Comparison of ENCODE assay signal across 8 cellular contexts in the genomic region with DNA sequence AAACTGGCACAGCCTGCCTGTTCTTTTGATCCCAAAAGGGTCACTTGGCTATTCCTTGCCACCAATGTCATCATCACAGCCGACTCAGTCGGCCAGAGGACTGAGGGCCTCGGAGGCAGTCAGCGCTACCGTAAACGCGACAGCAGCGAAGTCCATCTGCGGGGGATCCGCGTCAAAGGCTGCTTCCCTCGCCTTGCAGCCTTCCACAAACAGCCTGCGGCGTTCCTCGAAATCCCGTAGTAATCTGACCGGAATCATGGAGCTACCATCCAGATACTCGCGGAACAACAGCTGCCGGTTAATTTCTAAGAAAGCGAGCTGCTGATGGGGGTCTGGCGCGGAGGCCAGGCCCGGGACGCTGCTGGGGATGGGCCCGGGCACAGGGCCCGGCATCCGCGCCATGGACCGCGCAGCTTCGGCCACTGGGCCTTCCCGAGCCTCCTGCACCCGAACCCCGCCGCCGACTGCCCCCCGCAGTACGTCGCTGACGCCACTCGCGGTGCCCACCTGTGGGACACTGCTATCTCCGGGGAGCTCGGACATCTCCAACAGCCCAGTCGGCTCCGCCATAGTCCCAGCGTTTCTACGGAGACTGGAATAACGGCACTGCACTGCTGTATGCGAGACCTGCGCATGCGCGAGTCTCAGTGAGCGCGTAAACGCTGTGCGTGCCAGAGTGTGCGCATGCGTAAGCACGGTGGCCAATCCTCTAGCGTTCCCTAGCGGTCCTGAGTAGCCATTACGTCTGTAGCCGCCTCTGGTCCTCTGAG. TPM values are rescaled to one million over a fixed set of nuclear protein-coding genes. Genes with fewer than 3 reads are reported as not detected.
DNase-seq lines count a peak whose midpoint lies in the region; ATAC-seq lines count a peak whose summit lies in the region.

A gene with protein sequence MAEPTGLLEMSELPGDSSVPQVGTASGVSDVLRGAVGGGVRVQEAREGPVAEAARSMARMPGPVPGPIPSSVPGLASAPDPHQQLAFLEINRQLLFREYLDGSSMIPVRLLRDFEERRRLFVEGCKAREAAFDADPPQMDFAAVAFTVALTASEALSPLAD (minus strand): TSS at position 620 of the 770 bp plus-strand sequence. CDS start 50 bp downstream, at position 570.

- ATAC-seq in HG03439 (IDR thresholded peaks at IDR 0.05; ENCODE audit: unreplicated experiment): peak; percentile 92

- H3K9me3 ChIP-seq in BLaER1 treated with 17β-estradiol and CSF1 and Interleukin-3, amounts not matched to agents 10 nM and 100 nM (replicated peaks in 1 of 11): no peaks in the 10 kb centered on the region

- peaks cover 0 to 10% (median 0%) of the 10 kb centered on the region in 11 experiments; a peak in 6 of 22 replicates for H3K36me3 ChIP-seq in BLaER1 treated with 17β-estradiol and CSF1 and Interleukin-3, amounts not matched to agents 10 nM and 100 nM

- peak within 1 kb of the TSS; percentile 81 to 99 (median 89) for H3K4me2 ChIP-seq in BLaER1 treated with 17β-estradiol and CSF1 and Interleukin-3, amounts not matched to agents 10 nM and 100 nM

- H4K20me1 ChIP-seq in BLaER1 treated with 17β-estradiol and CSF1 and Interleukin-3, amounts not matched to agents 10 nM and 100 nM: peaks cover 0 to 21% (median 10%) of the 10 kb centered on the region in 11 experiments; a peak in 11 of 22 replicates

- peak within 1 kb of the TSS; percentile 76 to 97 (median 87) for H3K4me3 ChIP-seq in BLaER1 treated with 17β-estradiol and CSF1 and Interleukin-3, amounts not matched to agents 10 nM and 100 nM

- DNase-seq in GM19238 (ENCODE audit: insufficient read length, low spot score) (peak; percentile 91), NCI-H460 (ENCODE audit: extremely low read depth, low read depth) (peak; percentile 93)
- peak; percentile 89 to 94 for DNase-seq in activated CD4-positive, alpha-beta T cell treated with anti-CD3 and anti-CD28 coated beads for 24 hours (ENCODE audit: low read depth in 2 of 2)
- DNase-seq in stimulated activated CD4-positive, alpha-beta T cell treated with anti-CD3 and anti-CD28 coated beads, Interleukin-1b, Interleukin-23, amount 100 ng/mL, for 24 hours (ENCODE audit: low read depth in 4 of 4, low spot score in 1 of 4): peak; percentile 88 to 96 (median 90)

- H3K4me1 ChIP-seq in BLaER1 treated with 17β-estradiol and CSF1 and Interleukin-3, amounts not matched to agents 10 nM and 100 nM: peaks cover 12 to 40% (median 18%) of the 10 kb centered on the region in 10 experiments

- no peaks in the 10 kb centered on the region for H3K27me3 ChIP-seq in BLaER1 treated with 17β-estradiol and CSF1 and Interleukin-3, amounts not matched to agents 10 nM and 100 nM
- no peaks in the 10 kb centered on the region for H3K27me3 ChIP-seq in layer of hippocampus (ENCODE audit: control insufficient read depth, insufficient read depth, low read length)

- peak within 1 kb of the TSS; percentile 77 to 90 (median 85) for H3K9ac ChIP-seq in BLaER1 treated with 17β-estradiol and CSF1 and Interleukin-3, amounts not matched to agents 10 nM and 100 nM

- peak within 1 kb of the TSS; percentile 36 to 79 (median 77); a peak in 21 of 22 replicates for H3K27ac ChIP-seq in BLaER1 treated with 17β-estradiol and CSF1 and Interleukin-3, amounts not matched to agents 10 nM and 100 nM
- H3K27ac ChIP-seq in cingulate gyrus (ENCODE audit: low read depth, low read length): peak within 1 kb of the TSS; percentile 69
- H3K27ac ChIP-seq in layer of hippocampus (ENCODE audit: low read depth, low read length): peak within 1 kb of the TSS; percentile 89

RNA-seq across cellular contexts. Expression of the gene that starts here (rescaled TPM):
- total RNA-seq in NCI-H460 (2014; rRNA removed; shearing (Covaris generic)): 3.3 and 4.9 TPM in 2 replicates
- polyA plus RNA-seq in NCI-H460 (2014; cell fraction: nucleus; rRNA removed): 9.4 and 12.5 TPM in 2 replicates

Comparison
In these comparisons a context has a peak if more than half of its experiments do, and no peak if none do; other contexts are left out.
1. Peak in every context shown above with its lines: DNase-seq, ATAC-seq, H3K4me3 ChIP-seq and H3K27ac ChIP-seq.